8 cellular contexts compared by ENCODE assay signal in the genomic region with DNA sequence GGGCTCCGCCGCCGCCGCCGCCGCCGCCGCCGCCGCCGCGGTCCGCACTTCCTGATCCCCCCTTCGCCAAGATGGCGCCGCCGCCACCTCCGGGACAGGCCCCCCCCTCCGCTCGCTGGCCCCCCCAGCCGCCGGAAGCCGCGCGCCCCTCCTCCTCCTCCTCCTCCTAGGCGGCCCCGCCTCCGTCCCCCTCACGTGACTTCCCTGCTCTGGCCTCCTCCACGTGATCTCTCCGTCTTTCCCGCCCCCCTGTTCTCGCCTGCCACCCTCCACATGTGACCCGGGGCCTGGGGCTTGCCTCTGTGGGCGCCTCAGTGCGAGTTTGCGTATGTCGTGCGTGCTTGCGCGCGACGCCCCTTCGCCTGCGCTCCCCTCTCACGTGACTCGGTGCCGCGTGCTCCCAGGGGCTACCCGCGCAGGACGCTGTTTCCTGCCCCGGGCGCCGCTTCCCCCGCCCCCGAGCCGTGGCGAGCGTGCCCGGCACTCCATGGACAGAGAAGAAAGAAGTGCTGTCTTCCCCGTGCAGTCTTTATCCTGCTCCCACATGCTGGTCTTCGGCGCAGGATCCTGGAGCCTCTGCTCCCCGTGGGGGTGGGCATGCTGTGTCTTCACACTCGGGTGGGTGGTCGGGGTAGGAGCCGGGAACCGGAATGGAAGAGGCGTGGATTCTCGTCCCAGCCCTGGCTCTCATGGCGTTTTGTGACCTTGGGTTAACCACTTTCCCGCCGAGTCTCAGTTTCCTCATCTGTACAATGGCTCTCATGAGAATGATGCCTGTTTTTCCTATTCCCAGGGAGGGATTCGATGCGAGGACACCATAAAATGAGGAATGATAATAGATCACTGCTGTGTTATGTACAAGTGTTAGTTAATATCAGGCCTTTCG. TPM values are rescaled to one million over a fixed set of nuclear protein-coding genes. Genes with fewer than 3 reads are reported as not detected.
DNase-seq lines count a peak whose midpoint lies in the region; ATAC-seq and TF ChIP-seq lines count a peak whose summit lies in the region.

A gene (minus strand): TSS at position 53 of the 886 bp plus-strand sequence. CDS start 109 bp downstream, outside the sequence.

- POLR2A ChIA-PET in AG04450 (lab: Yijun Ruan, JAX) (interaction anchor here (0.5 to 0.8 kb wide), 4 partner anchors 46 to 531 kb away, joined by 3 to 7 read pairs (median 4); no protein-coding TSS in a partner anchor), WTC11 (lab: Charles Lee) (interaction anchor here (1.0 kb wide), 1 partner anchor 9 kb away, joined by 8 read pairs; a partner anchor contains a TSS)

- H3K9me3 Mint-ChIP-seq in WTC11: no peaks in the 10 kb centered on the region

- no peaks in the 10 kb centered on the region for H3K9me3 ChIP-seq in AG04450 (ENCODE audit: control insufficient read depth, insufficient read depth, low read length)

- H3K27ac Mint-ChIP-seq in WTC11: peak within 1 kb of the TSS; percentile 89

- no peaks in the 10 kb centered on the region for H3K27me3 ChIP-seq in AG04450 (ENCODE audit: control insufficient read depth, insufficient read depth, low read length)

- peaks cover 24% of the 10 kb centered on the region for H3K36me3 Mint-ChIP-seq in WTC11

- H3K4me3 ChIP-seq in AG04450 (ENCODE audit: low read depth, low read length) (peak within 1 kb of the TSS; percentile 76), cardiac fibroblast (replicated peaks in 1 of 2; ENCODE audit: low read depth in 2 of 2, low read length in 2 of 2) (peak within 1 kb of the TSS; percentile 79 to 83)

- H3K4me1 Mint-ChIP-seq in WTC11: peaks cover 28% of the 10 kb centered on the region

- CTCF ChIA-PET in AG04450 (lab: Charles Lee): interaction anchor here (0.8 to 1.8 kb wide), 28 partner anchors 9 to 526 kb away, joined by 3 to 33 read pairs (median 6); a partner anchor contains a TSS
- CTCF ChIA-PET in WTC11 (lab: Charles Lee): interaction anchor here (0.8 to 2.2 kb wide), 43 partner anchors 9 to 608 kb away, joined by 3 to 26 read pairs (median 4); a partner anchor contains a TSS

- no peaks in the 10 kb centered on the region for H3K27me3 Mint-ChIP-seq in WTC11 (ENCODE audit: low read depth)

- peak within 1 kb of the TSS; percentile 94 for H3K4me3 Mint-ChIP-seq in WTC11

- DNase-seq in AG04450 (ENCODE audit: low read depth, low spot score) (peak; percentile 98), NCI-H226 (peak; percentile 99), WTC11 (ENCODE audit: low spot score) (peak; percentile 95), cardiac fibroblast (ENCODE audit: low read depth in 2 of 2) (peak; percentile 98 to 100), iPS-NIHi7 (ENCODE audit: extremely low spot score) (peak; percentile 90), smooth muscle cell of the brain vasculature (ENCODE audit: low read depth, low spot score) (peak; percentile 96)

- peak; percentile 89 for ATAC-seq in GM18909 (IDR thresholded peaks at IDR 0.05; ENCODE audit: poor library complexity, unreplicated experiment)
- ATAC-seq in HG03175 (IDR thresholded peaks at IDR 0.05; ENCODE audit: unreplicated experiment): peak; percentile 92
- ATAC-seq in WTC11: peak; percentile 70

- TF ChIP-seq CTCF in AG04450 (IDR thresholded peaks at IDR 0.05; ENCODE audit: low read depth, low read length) (no peak), WTC11 (IDR thresholded peaks at IDR 0.05) (no peak), cardiac fibroblast (IDR thresholded peaks at IDR 0.05; ENCODE audit: low read depth, low read length) (no peak)

- peak within 1 kb of the TSS; percentile 91 for H3K27ac ChIP-seq in AG04450 (ENCODE audit: low read depth, low read length)

TF ChIP-seq in WTC11, 78 proteins besides CTCF, POLR2A, EP300 and RAD21 (continues in another document):
- 0 out of 2 replicates have a peak, but pooled peaks have one; percentile 46 for TF ChIP-seq ZNF263 (CRISPR knock-in tag; IDR thresholded peaks at IDR 0.05; ENCODE audit: low read depth)
- no peak for TF ChIP-seq ZNF671 (CRISPR knock-in tag; IDR thresholded peaks at IDR 0.05)
- TF ChIP-seq, protein P1, sequence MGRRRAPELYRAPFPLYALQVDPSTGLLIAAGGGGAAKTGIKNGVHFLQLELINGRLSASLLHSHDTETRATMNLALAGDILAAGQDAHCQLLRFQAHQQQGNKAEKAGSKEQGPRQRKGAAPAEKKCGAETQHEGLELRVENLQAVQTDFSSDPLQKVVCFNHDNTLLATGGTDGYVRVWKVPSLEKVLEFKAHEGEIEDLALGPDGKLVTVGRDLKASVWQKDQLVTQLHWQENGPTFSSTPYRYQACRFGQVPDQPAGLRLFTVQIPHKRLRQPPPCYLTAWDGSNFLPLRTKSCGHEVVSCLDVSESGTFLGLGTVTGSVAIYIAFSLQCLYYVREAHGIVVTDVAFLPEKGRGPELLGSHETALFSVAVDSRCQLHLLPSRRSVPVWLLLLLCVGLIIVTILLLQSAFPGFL (CRISPR knock-in tag; IDR thresholded peaks at IDR 0.05; ENCODE audit: borderline replicate concordance): peak; percentile 97
- TF ChIP-seq, protein P2, sequence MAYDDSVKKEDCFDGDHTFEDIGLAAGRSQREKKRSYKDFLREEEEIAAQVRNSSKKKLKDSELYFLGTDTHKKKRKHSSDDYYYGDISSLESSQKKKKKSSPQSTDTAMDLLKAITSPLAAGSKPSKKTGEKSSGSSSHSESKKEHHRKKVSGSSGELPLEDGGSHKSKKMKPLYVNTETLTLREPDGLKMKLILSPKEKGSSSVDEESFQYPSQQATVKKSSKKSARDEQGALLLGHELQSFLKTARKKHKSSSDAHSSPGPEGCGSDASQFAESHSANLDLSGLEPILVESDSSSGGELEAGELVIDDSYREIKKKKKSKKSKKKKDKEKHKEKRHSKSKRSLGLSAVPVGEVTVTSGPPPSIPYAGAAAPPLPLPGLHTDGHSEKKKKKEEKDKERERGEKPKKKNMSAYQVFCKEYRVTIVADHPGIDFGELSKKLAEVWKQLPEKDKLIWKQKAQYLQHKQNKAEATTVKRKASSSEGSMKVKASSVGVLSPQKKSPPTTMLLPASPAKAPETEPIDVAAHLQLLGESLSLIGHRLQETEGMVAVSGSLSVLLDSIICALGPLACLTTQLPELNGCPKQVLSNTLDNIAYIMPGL (CRISPR knock-in tag; IDR thresholded peaks at IDR 0.05): peak; percentile 75
- TF ChIP-seq SOX15 (CRISPR knock-in tag; IDR thresholded peaks at IDR 0.05): no peak
- TF ChIP-seq, protein P3, sequence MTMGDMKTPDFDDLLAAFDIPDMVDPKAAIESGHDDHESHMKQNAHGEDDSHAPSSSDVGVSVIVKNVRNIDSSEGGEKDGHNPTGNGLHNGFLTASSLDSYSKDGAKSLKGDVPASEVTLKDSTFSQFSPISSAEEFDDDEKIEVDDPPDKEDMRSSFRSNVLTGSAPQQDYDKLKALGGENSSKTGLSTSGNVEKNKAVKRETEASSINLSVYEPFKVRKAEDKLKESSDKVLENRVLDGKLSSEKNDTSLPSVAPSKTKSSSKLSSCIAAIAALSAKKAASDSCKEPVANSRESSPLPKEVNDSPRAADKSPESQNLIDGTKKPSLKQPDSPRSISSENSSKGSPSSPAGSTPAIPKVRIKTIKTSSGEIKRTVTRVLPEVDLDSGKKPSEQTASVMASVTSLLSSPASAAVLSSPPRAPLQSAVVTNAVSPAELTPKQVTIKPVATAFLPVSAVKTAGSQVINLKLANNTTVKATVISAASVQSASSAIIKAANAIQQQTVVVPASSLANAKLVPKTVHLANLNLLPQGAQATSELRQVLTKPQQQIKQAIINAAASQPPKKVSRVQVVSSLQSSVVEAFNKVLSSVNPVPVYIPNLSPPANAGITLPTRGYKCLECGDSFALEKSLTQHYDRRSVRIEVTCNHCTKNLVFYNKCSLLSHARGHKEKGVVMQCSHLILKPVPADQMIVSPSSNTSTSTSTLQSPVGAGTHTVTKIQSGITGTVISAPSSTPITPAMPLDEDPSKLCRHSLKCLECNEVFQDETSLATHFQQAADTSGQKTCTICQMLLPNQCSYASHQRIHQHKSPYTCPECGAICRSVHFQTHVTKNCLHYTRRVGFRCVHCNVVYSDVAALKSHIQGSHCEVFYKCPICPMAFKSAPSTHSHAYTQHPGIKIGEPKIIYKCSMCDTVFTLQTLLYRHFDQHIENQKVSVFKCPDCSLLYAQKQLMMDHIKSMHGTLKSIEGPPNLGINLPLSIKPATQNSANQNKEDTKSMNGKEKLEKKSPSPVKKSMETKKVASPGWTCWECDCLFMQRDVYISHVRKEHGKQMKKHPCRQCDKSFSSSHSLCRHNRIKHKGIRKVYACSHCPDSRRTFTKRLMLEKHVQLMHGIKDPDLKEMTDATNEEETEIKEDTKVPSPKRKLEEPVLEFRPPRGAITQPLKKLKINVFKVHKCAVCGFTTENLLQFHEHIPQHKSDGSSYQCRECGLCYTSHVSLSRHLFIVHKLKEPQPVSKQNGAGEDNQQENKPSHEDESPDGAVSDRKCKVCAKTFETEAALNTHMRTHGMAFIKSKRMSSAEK (CRISPR knock-in tag; IDR thresholded peaks at IDR 0.05; ENCODE audit: borderline replicate concordance): no peak
- TF ChIP-seq ZNF138 (CRISPR knock-in tag; conservative IDR thresholded peaks at IDR 0.05): peak; percentile 96
- TF ChIP-seq MYBL2 (CRISPR knock-in tag; IDR thresholded peaks at IDR 0.05): no peak; the same call in none of the 2 replicates
- TF ChIP-seq, protein P4, sequence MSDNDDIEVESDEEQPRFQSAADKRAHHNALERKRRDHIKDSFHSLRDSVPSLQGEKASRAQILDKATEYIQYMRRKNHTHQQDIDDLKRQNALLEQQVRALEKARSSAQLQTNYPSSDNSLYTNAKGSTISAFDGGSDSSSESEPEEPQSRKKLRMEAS (CRISPR knock-in tag; IDR thresholded peaks at IDR 0.05): peak; percentile 100
- TF ChIP-seq ELF4 (CRISPR knock-in tag; IDR thresholded peaks at IDR 0.05; ENCODE audit: low read depth): peak; percentile 75; the same call in 1 of the 2 replicates
- peak; percentile 99 for TF ChIP-seq NFE2L1 (CRISPR knock-in tag; IDR thresholded peaks at IDR 0.05)

RNA-seq across cellular contexts. Expression of the gene that starts here (rescaled TPM):
- 16.9 and 17.6 TPM in 2 replicates for polyA plus RNA-seq in AG04450 (2011; rRNA removed)
- polyA minus RNA-seq in AG04450 (2011; rRNA and poly(A)+ RNA removed): 12.8 and 13.1 TPM in 2 replicates
- total RNA-seq in WTC11 (2021): 60.8 to 62.7 TPM (median 61.6 TPM) in 3 replicates

Comparison
In these comparisons a context has a peak if more than half of its experiments do, and no peak if none do; other contexts are left out.
1. Peak in every context shown above with its lines: DNase-seq, ATAC-seq, H3K4me3 ChIP-seq and H3K27ac ChIP-seq.